9 cellular contexts compared by ENCODE assay signal in the genomic region with DNA sequence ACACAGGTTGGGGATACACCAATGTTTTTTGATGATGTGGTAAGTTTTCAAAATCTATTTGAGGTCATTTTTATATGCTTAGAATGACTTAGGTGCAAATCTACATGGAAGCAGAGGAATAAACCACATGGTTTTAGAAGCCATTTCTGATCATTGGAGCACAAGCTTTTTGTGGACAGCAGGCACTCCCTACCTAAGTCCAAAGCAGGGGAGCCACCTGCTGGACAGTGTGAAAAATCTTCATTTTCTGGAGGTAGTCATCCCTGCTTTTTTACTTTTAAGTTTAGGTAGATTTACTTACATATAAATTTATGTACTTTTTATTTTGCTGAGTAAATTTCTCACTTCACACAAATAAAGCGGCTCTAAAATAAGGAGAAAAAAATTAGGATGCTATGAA.
A peak's percentile ranks its signal among the peaks of the same experiment; 100 is the strongest.
DNase-seq lines count a peak whose midpoint lies in the region; ATAC-seq, FAIRE-seq and TF ChIP-seq lines count a peak whose summit lies in the region.
"Had no signal": no experiment of that assay in that cellular context is flagged by ENCODE, and none has a peak within 500 bp of the region (broad histone marks: within the 10 kb centered on the region; RNA-seq: fewer than 3 reads in every experiment).

No MANE protein-coding gene starts in this region.

- no peak overlapping the region for H3K27ac Mint-ChIP-seq in activated naive CD4-positive, alpha-beta T cell treated with anti-CD3 and anti-CD28 coated beads, Interleukin-2, amount 10 ng/mL, durations not matched to agents 7 days and 5 days
- H3K27ac Mint-ChIP-seq: naive B cell had no signal

- peak; percentile 12 to 67 for DNase-seq in A549 (ENCODE audit: low read depth in 1 of 2, low spot score in 1 of 2)
- peak; percentile 28 for DNase-seq in Panc1 (ENCODE audit: low read depth, low spot score)
- DNase-seq in activated naive CD4-positive, alpha-beta T cell treated with anti-CD3 and anti-CD28 coated beads, Interleukin-2, amount 10 ng/mL, durations not matched to agents 7 days and 5 days: peak; percentile 65
- peak; percentile 66 to 85 for DNase-seq in cardiac muscle cell (ENCODE audit: low read depth in 1 of 2, low spot score in 1 of 2)
- no peak for DNase-seq in sigmoid colon
- DNase-seq in islet precursor cell: no peak
- DNase-seq: naive B cell had no signal

- H3K4me2 ChIP-seq in A549: no peak overlapping the region

- no TSS peak for BruUV-seq in Panc1 (replicated peaks; lab: Mats Ljungman, UMichigan)

- H3K4me3 ChIP-seq in A549: no peak overlapping the region
- H3K4me3 ChIP-seq in Panc1 (ENCODE audit: low read depth in 2 of 2, low read length in 2 of 2): no peak overlapping the region
- no peak overlapping the region for H3K4me3 ChIP-seq in cardiac muscle cell
- no peak overlapping the region for H3K4me3 ChIP-seq in sigmoid colon

- POLR2A ChIA-PET in A549 (lab: Yijun Ruan, JAX): no interaction called here
- POLR2A ChIA-PET in Panc1 (lab: Charles Lee): no interaction called here

- H3K27ac ChIP-seq in A549 (no peak overlapping the region), Panc1 (ENCODE audit: low read length) (no peak overlapping the region), cardiac muscle cell (no peak overlapping the region), sigmoid colon (no peak overlapping the region)

- no peaks in the 10 kb centered on the region for H3K36me3 ChIP-seq in Panc1 (ENCODE audit: control insufficient read depth, insufficient read depth, low read length)
- H3K36me3 ChIP-seq in cardiac muscle cell: no peaks in the 10 kb centered on the region
- H3K36me3 ChIP-seq in sigmoid colon: no peaks in the 10 kb centered on the region

- no peak for TF ChIP-seq EP300 in A549 (IDR thresholded peaks at IDR 0.05)
- no peak for TF ChIP-seq EP300 in sigmoid colon (IDR thresholded peaks at IDR 0.05)

- no peaks in the 10 kb centered on the region for H3K4me1 Mint-ChIP-seq in activated naive CD4-positive, alpha-beta T cell treated with anti-CD3 and anti-CD28 coated beads, Interleukin-2, amount 10 ng/mL, durations not matched to agents 7 days and 5 days
- H3K4me1 Mint-ChIP-seq: naive B cell had no signal

- no peaks in the 10 kb centered on the region for H3K4me1 ChIP-seq in A549
- no peaks in the 10 kb centered on the region for H3K4me1 ChIP-seq in Panc1 (ENCODE audit: control insufficient read depth, insufficient read depth, low read length)
- peaks cover 4% of the 10 kb centered on the region for H3K4me1 ChIP-seq in cardiac muscle cell (ENCODE audit: low read depth)
- H3K4me1 ChIP-seq in sigmoid colon: peaks cover 0 to 9% (median 2%) of the 10 kb centered on the region in 4 donors

- no peaks in the 10 kb centered on the region for H3K9me3 Mint-ChIP-seq in activated naive CD4-positive, alpha-beta T cell treated with anti-CD3 and anti-CD28 coated beads, Interleukin-2, amount 10 ng/mL, durations not matched to agents 7 days and 5 days

- no peak for FAIRE-seq in A549 (lab: Jason Lieb, UNC)

- TF ChIP-seq POLR2A in A549 (IDR thresholded peaks at IDR 0.05; ENCODE audit: low read length) (no peak), GM18505 (IDR thresholded peaks at IDR 0.05; ENCODE audit: borderline replicate concordance, extremely low read depth, insufficient read depth, insufficient read length) (no peak), sigmoid colon (IDR thresholded peaks at IDR 0.05) (no peak)

- H3K27me3 ChIP-seq in Panc1 (ENCODE audit: control insufficient read depth, insufficient read depth, low read length): peaks cover 6% of the 10 kb centered on the region; the same call in 1 of the 2 replicates
- no peaks in the 10 kb centered on the region for H3K27me3 ChIP-seq in cardiac muscle cell
- H3K27me3 ChIP-seq in sigmoid colon: no peaks in the 10 kb centered on the region

- TF ChIP-seq CTCF in A549 (IDR thresholded peaks at IDR 0.05): peak; percentile 65
- peak; percentile 74 for TF ChIP-seq CTCF in Panc1 (IDR thresholded peaks at IDR 0.05)
- peak; percentile 67 for TF ChIP-seq CTCF in cardiac muscle cell (IDR thresholded peaks at IDR 0.05; ENCODE audit: low read depth, low read length)
- peak in 3 of 4 experiments; percentile 26 to 61 (median 55) for TF ChIP-seq CTCF in sigmoid colon (IDR thresholded peaks at IDR 0.05)

- intact Hi-C loops in Panc1 (cut with micrococcal nuclease; ENCODE audit: unreplicated experiment): loop anchor here (2.0 kb wide), 1 partner anchor 325 kb away; no protein-coding TSS in a partner anchor
- intact Hi-C loops in sigmoid colon (cut with DNase I): loop anchor here (2.0 to 5.0 kb wide), 2 partner anchors 170 to 323 kb away; a partner anchor contains a TSS

- peak; percentile 68 to 70 for TF ChIP-seq RAD21 in A549 (conservative IDR thresholded peaks at IDR 0.05 in 1 of 2, IDR thresholded peaks at IDR 0.05 in 1 of 2)

- no peaks in the 10 kb centered on the region for H3K27me3 Mint-ChIP-seq in activated naive CD4-positive, alpha-beta T cell treated with anti-CD3 and anti-CD28 coated beads, Interleukin-2, amount 10 ng/mL, durations not matched to agents 7 days and 5 days

- in situ Hi-C loops in Panc1 (cut with HindIII; ENCODE audit: low pct_unique_long_range_greater_than_20kb, low sequenced_read_pairs): no loop called here

- peak; percentile 79 to 90; a peak in 4 of 6 replicates for ATAC-seq in A549
- ATAC-seq in GM18505 (IDR thresholded peaks at IDR 0.05; ENCODE audit: unreplicated experiment): peak; percentile 78
- ATAC-seq in HG03439 (IDR thresholded peaks at IDR 0.05; ENCODE audit: unreplicated experiment): peak; percentile 67
- ATAC-seq in Panc1: peak; percentile 82

- H3K36me3 Mint-ChIP-seq in activated naive CD4-positive, alpha-beta T cell treated with anti-CD3 and anti-CD28 coated beads, Interleukin-2, amount 10 ng/mL, durations not matched to agents 7 days and 5 days: no peaks in the 10 kb centered on the region
- H3K36me3 Mint-ChIP-seq: naive B cell had no signal

- no peaks in the 10 kb centered on the region for H3K9me3 ChIP-seq in A549
- no peaks in the 10 kb centered on the region for H3K9me3 ChIP-seq in Panc1 (ENCODE audit: control insufficient read depth, insufficient read depth, low read depth, low read length)
- no peaks in the 10 kb centered on the region for H3K9me3 ChIP-seq in cardiac muscle cell (ENCODE audit: low read depth)
- H3K9me3 ChIP-seq in sigmoid colon: no peaks in the 10 kb centered on the region

- CTCF ChIA-PET in A549 (lab: Yijun Ruan, JAX) (interaction anchor here (0.6 to 2.0 kb wide), 11 partner anchors 8 to 326 kb away, joined by 3 to 6 read pairs (median 4); a partner anchor contains a TSS), Panc1 (lab: Charles Lee) (interaction anchor here (0.6 kb wide), 1 partner anchor 275 kb away, joined by 3 read pairs; no protein-coding TSS in a partner anchor)
- CTCF ChIA-PET in activated naive CD4-positive, alpha-beta T cell treated with anti-CD3 and anti-CD28 coated beads, Interleukin-2, amount 10 ng/mL, durations not matched to agents 7 days and 5 days (lab: Charles Lee): interaction anchor here (0.5 to 3.3 kb wide), 15 partner anchors 8 to 411 kb away, joined by 3 to 17 read pairs (median 4); a partner anchor contains a TSS

- WGBS in A549 (ENCODE audit: missing lambda C conversion rate): 2% methylated on average over 1 of the region's 1 CpG
- 89 to 91% methylated on average over 1 of the region's 1 CpG for WGBS in sigmoid colon, 2 donors

- no peak overlapping the region for H3K4me3 Mint-ChIP-seq in activated naive CD4-positive, alpha-beta T cell treated with anti-CD3 and anti-CD28 coated beads, Interleukin-2, amount 10 ng/mL, durations not matched to agents 7 days and 5 days
- H3K4me3 Mint-ChIP-seq: naive B cell had no signal

TF ChIP-seq in A549, 52 proteins besides CTCF, POLR2A, EP300 and RAD21:
- TF ChIP-seq, protein P1, sequence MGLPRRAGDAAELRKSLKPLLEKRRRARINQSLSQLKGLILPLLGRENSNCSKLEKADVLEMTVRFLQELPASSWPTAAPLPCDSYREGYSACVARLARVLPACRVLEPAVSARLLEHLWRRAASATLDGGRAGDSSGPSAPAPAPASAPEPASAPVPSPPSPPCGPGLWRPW (IDR thresholded peaks at IDR 0.05): no peak
- no peak for TF ChIP-seq NPAS2 (CRISPR knock-in tag; IDR thresholded peaks at IDR 0.05; ENCODE audit: borderline replicate concordance)
- no peak for TF ChIP-seq FOSB (CRISPR knock-in tag; IDR thresholded peaks at IDR 0.05)
- no peak for TF ChIP-seq CBX2 (IDR thresholded peaks at IDR 0.05; ENCODE audit: borderline replicate concordance, low read depth)
- no peak for TF ChIP-seq SREBF2 (IDR thresholded peaks at IDR 0.05)
- TF ChIP-seq SMC3 (IDR thresholded peaks at IDR 0.05): peak; percentile 68
- TF ChIP-seq RFX5 (IDR thresholded peaks at IDR 0.05): no peak
- TF ChIP-seq, protein P2, sequence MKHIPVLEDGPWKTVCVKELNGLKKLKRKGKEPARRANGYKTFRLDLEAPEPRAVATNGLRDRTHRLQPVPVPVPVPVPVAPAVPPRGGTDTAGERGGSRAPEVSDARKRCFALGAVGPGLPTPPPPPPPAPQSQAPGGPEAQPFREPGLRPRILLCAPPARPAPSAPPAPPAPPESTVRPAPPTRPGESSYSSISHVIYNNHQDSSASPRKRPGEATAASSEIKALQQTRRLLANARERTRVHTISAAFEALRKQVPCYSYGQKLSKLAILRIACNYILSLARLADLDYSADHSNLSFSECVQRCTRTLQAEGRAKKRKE (CRISPR knock-in tag; IDR thresholded peaks at IDR 0.05; ENCODE audit: low read depth): no peak

Comparison
In these comparisons a context has a peak if more than half of its experiments do, and no peak if none do; other contexts are left out.
1. DNase-seq: peak in A549 (2 of 2), Panc1 (single experiment), activated naive CD4-positive, alpha-beta T cell treated with anti-CD3 and anti-CD28 coated beads, Interleukin-2, amount 10 ng/mL, durations not matched to agents 7 days and 5 days (single experiment) and cardiac muscle cell (2 of 2); none in sigmoid colon (single experiment) and islet precursor cell (single experiment).
2. Peak in every context shown above with its lines, with median percentiles within 50 percentile points of each other: ATAC-seq and CTCF ChIP-seq.